In genomic region chr1:8026153-8026975, GRCh38 we compare ENCODE assay signal across 1 cellular context.
A peak's percentile ranks its signal among the peaks of the same experiment; 100 is the strongest.
TF ChIP-seq lines count a peak whose summit lies in the region.

Gene ERRFI1 (minus strand): TSS chr1:8026309. CDS start chr1:8015619, 10,690 bp downstream.

TF ChIP-seq in WTC11, 78 proteins besides CTCF, POLR2A, EP300 and RAD21 (continued from another document and continues in another):
- TF ChIP-seq AR (CRISPR knock-in tag; IDR thresholded peaks at IDR 0.05) (no peak), ETV6 (CRISPR knock-in tag; IDR thresholded peaks at IDR 0.05) (no peak), OVOL2 (CRISPR knock-in tag; IDR thresholded peaks at IDR 0.05; ENCODE audit: borderline replicate concordance) (no peak; the same call in 1 of the 2 replicates), FOXP4 (CRISPR knock-in tag; IDR thresholded peaks at IDR 0.05) (peak; percentile 25; the same call in 1 of the 2 replicates), ZNF416 (CRISPR knock-in tag; IDR thresholded peaks at IDR 0.05) (no peak), SMAD4 (CRISPR knock-in tag; IDR thresholded peaks at IDR 0.05) (peak; percentile 82), STAT6 (CRISPR knock-in tag; conservative IDR thresholded peaks at IDR 0.05; ENCODE audit: low read depth) (0 out of 2 replicates have a peak, but pooled peaks have one; percentile 43), PRDM15 (CRISPR knock-in tag; IDR thresholded peaks at IDR 0.05) (no peak), KAT7 (CRISPR knock-in tag; IDR thresholded peaks at IDR 0.05; ENCODE audit: borderline replicate concordance) (no peak), HMGA2 (CRISPR knock-in tag; IDR thresholded peaks at IDR 0.05) (no peak), CREM (CRISPR knock-in tag; IDR thresholded peaks at IDR 0.05) (peak; percentile 88), SP1 (CRISPR knock-in tag; conservative IDR thresholded peaks at IDR 0.05) (peak; percentile 84), ZBTB43 (CRISPR knock-in tag; IDR thresholded peaks at IDR 0.05) (peak; percentile 87), NFYB (CRISPR knock-in tag; conservative IDR thresholded peaks at IDR 0.05; ENCODE audit: low read depth) (peak; percentile 85), ZNF219 (CRISPR knock-in tag; IDR thresholded peaks at IDR 0.05; ENCODE audit: borderline replicate concordance) (no peak), ZNF232 (CRISPR knock-in tag; IDR thresholded peaks at IDR 0.05) (peak; percentile 82; the same call in 1 of the 2 replicates), MYBL2 (CRISPR knock-in tag; IDR thresholded peaks at IDR 0.05) (peak; percentile 84; the same call in 1 of the 2 replicates), GTF2I (CRISPR knock-in tag; conservative IDR thresholded peaks at IDR 0.05) (no peak), FOXK1 (CRISPR knock-in tag; IDR thresholded peaks at IDR 0.05) (no peak; the same call in 1 of the 2 replicates), ZNF423 (CRISPR knock-in tag; IDR thresholded peaks at IDR 0.05) (no peak), ELF4 (CRISPR knock-in tag; IDR thresholded peaks at IDR 0.05; ENCODE audit: low read depth) (0 out of 2 replicates have a peak, but pooled peaks have one; percentile 83), ZNF281 (CRISPR knock-in tag; IDR thresholded peaks at IDR 0.05) (no peak)
- TF ChIP-seq, protein P1, sequence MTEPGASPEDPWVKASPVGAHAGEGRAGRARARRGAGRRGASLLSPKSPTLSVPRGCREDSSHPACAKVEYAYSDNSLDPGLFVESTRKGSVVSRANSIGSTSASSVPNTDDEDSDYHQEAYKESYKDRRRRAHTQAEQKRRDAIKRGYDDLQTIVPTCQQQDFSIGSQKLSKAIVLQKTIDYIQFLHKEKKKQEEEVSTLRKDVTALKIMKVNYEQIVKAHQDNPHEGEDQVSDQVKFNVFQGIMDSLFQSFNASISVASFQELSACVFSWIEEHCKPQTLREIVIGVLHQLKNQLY (CRISPR knock-in tag; IDR thresholded peaks at IDR 0.05): no peak
- TF ChIP-seq, protein P2, sequence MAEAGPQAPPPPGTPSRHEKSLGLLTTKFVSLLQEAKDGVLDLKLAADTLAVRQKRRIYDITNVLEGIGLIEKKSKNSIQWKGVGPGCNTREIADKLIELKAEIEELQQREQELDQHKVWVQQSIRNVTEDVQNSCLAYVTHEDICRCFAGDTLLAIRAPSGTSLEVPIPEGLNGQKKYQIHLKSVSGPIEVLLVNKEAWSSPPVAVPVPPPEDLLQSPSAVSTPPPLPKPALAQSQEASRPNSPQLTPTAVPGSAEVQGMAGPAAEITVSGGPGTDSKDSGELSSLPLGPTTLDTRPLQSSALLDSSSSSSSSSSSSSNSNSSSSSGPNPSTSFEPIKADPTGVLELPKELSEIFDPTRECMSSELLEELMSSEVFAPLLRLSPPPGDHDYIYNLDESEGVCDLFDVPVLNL (CRISPR knock-in tag; IDR thresholded peaks at IDR 0.05; ENCODE audit: borderline replicate concordance, low read depth): no peak
- TF ChIP-seq, protein P3, sequence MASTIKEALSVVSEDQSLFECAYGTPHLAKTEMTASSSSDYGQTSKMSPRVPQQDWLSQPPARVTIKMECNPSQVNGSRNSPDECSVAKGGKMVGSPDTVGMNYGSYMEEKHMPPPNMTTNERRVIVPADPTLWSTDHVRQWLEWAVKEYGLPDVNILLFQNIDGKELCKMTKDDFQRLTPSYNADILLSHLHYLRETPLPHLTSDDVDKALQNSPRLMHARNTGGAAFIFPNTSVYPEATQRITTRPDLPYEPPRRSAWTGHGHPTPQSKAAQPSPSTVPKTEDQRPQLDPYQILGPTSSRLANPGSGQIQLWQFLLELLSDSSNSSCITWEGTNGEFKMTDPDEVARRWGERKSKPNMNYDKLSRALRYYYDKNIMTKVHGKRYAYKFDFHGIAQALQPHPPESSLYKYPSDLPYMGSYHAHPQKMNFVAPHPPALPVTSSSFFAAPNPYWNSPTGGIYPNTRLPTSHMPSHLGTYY (CRISPR knock-in tag; IDR thresholded peaks at IDR 0.05): no peak
- TF ChIP-seq, protein P4, sequence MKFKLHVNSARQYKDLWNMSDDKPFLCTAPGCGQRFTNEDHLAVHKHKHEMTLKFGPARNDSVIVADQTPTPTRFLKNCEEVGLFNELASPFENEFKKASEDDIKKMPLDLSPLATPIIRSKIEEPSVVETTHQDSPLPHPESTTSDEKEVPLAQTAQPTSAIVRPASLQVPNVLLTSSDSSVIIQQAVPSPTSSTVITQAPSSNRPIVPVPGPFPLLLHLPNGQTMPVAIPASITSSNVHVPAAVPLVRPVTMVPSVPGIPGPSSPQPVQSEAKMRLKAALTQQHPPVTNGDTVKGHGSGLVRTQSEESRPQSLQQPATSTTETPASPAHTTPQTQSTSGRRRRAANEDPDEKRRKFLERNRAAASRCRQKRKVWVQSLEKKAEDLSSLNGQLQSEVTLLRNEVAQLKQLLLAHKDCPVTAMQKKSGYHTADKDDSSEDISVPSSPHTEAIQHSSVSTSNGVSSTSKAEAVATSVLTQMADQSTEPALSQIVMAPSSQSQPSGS (CRISPR knock-in tag; IDR thresholded peaks at IDR 0.05; ENCODE audit: borderline replicate concordance, low read depth): no peak
